Comparison of ENCODE assay signal across 9 cellular contexts in the genomic region with DNA sequence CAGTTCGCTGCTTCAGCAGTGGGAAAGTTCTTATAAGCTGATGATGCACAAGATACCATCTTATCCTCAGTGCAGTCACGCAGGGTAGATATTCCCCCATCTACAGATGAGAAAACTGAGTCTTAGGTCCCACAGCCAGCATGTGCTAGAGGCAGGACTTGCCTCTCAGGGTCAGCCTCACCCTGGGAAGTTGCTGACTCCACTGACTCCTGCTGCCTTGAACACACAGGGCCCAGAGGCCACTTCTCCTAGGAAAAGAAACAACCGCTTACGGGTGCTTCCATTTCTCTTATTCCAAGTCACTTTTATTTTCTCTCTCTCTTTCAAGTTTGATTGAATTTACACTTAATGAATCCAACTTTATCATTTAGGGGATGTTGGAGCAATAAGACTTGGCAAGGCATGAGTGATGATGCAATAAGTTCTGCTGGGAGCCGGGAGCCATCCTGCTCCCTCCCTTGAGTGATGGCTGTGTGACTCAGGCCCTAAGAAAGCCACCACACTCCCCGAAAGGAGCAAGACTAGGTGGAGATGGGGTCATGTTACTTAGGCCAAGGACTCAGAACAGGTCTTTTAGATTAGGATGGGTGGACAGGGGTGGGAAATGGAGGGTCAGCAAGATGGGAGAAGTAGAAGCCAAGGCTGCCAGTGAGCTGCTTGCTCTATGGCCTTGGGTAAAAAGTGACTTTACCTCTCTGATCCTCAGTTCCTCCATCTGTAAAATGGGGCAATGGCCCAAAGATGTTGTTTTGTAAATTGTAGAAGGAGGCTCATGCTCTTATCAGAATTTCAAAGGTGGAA.
A peak's percentile ranks its signal among the peaks of the same experiment; 100 is the strongest.
DNase-seq lines count a peak whose midpoint lies in the region; ATAC-seq and TF ChIP-seq lines count a peak whose summit lies in the region.
"Had no signal": no experiment of that assay in that cellular context is flagged by ENCODE, and none has a peak within 500 bp of the region (broad histone marks: within the 10 kb centered on the region; RNA-seq: fewer than 3 reads in every experiment).

No MANE protein-coding gene starts in this region.

- no TSS peak for BruUV-seq in A673 (replicated peaks; lab: Mats Ljungman, UMichigan)

- no peaks in the 10 kb centered on the region for H3K27me3 ChIP-seq in A673 (replicated peaks; ENCODE audit: insufficient read depth, low read depth, low read length, poor library complexity)
- peaks cover 14% of the 10 kb centered on the region for H3K27me3 ChIP-seq in WERI-Rb-1 (ENCODE audit: insufficient read depth, low read depth, severe bottlenecking)

- CTCF ChIA-PET in A673 (lab: Charles Lee): no interaction called here

- ATAC-seq in left lobe of liver: peak; percentile 62
- no peak for ATAC-seq in HG03378 (IDR thresholded peaks at IDR 0.05; ENCODE audit: unreplicated experiment)

- TF ChIP-seq CTCF in A673 (conservative IDR thresholded peaks at IDR 0.05; ENCODE audit: low read depth, low read length): no peak
- TF ChIP-seq CTCF in choroid plexus epithelial cell (conservative IDR thresholded peaks at IDR 0.05; ENCODE audit: low read depth, low read length): no peak
- no peak for TF ChIP-seq CTCF in WERI-Rb-1 (IDR thresholded peaks at IDR 0.05; ENCODE audit: low read depth, low read length)

- POLR2A ChIA-PET in A673 (lab: Charles Lee; ENCODE audit: low non-redundant PET): interaction anchor here (0.5 kb wide), 1 partner anchor 1128 kb away, joined by 3 read pairs; no protein-coding TSS in a partner anchor

- TF ChIP-seq RAD21 in Ishikawa (IDR thresholded peaks at IDR 0.05; ENCODE audit: low read depth): no peak

- H3K4me1 ChIP-seq in A673 (ENCODE audit: insufficient read depth, low read length, poor library complexity, severe bottlenecking): peaks cover 4% of the 10 kb centered on the region

- H3K9me3 ChIP-seq in A673 (ENCODE audit: low read depth, low read length, poor library complexity, severe bottlenecking) (no peaks in the 10 kb centered on the region), WERI-Rb-1 (ENCODE audit: severe bottlenecking) (no peaks in the 10 kb centered on the region)

- H3K27ac ChIP-seq in A673 (ENCODE audit: low read depth, low read length, poor library complexity, severe bottlenecking) (no peak overlapping the region), WERI-Rb-1 (no peak overlapping the region)
- H3K27ac ChIP-seq: C4-2B had no signal

- intact Hi-C loops in A673 (cut with micrococcal nuclease; ENCODE audit: unreplicated experiment): loop anchor here (5.0 to 10.0 kb wide), 3 partner anchors 69 to 486 kb away; partner anchors contain the start of gene ZNF618

- TF ChIP-seq EP300 in Ishikawa (IDR thresholded peaks at IDR 0.05; ENCODE audit: borderline replicate concordance): no peak

- H3K36me3 ChIP-seq in A673 (ENCODE audit: insufficient read depth, low read length, poor library complexity, severe bottlenecking) (no peaks in the 10 kb centered on the region), WERI-Rb-1 (no peaks in the 10 kb centered on the region)

- DNase-seq in A673 (ENCODE audit: low spot score) (peak; percentile 29), choroid plexus epithelial cell (ENCODE audit: low read depth) (peak; percentile 76), left lobe of liver (ENCODE audit: low spot score) (no peak), NCI-H146 treated with DMSO at 0.1 percent for 48 hours (lab: John Stamatoyannopoulos, UW; ENCODE audit: unreplicated experiment) (no peak), kidney glomerular epithelial cell (lab: John Stamatoyannopoulos, UW) (no peak), WERI-Rb-1 (no peak)

- H3K4me3 ChIP-seq in A673 (ENCODE audit: low read depth, low read length, poor library complexity, severe bottlenecking): no peak overlapping the region
- H3K4me3 ChIP-seq in choroid plexus epithelial cell (ENCODE audit: low read depth, low read length): no peak overlapping the region
- no peak overlapping the region for H3K4me3 ChIP-seq in WERI-Rb-1 (ENCODE audit: low read depth, low read length)

TF ChIP-seq in Ishikawa, 13 proteins besides CTCF, POLR2A, EP300 and RAD21:
- peak; percentile 72 for TF ChIP-seq CEBPB (IDR thresholded peaks at IDR 0.05)
- TF ChIP-seq, protein P1, sequence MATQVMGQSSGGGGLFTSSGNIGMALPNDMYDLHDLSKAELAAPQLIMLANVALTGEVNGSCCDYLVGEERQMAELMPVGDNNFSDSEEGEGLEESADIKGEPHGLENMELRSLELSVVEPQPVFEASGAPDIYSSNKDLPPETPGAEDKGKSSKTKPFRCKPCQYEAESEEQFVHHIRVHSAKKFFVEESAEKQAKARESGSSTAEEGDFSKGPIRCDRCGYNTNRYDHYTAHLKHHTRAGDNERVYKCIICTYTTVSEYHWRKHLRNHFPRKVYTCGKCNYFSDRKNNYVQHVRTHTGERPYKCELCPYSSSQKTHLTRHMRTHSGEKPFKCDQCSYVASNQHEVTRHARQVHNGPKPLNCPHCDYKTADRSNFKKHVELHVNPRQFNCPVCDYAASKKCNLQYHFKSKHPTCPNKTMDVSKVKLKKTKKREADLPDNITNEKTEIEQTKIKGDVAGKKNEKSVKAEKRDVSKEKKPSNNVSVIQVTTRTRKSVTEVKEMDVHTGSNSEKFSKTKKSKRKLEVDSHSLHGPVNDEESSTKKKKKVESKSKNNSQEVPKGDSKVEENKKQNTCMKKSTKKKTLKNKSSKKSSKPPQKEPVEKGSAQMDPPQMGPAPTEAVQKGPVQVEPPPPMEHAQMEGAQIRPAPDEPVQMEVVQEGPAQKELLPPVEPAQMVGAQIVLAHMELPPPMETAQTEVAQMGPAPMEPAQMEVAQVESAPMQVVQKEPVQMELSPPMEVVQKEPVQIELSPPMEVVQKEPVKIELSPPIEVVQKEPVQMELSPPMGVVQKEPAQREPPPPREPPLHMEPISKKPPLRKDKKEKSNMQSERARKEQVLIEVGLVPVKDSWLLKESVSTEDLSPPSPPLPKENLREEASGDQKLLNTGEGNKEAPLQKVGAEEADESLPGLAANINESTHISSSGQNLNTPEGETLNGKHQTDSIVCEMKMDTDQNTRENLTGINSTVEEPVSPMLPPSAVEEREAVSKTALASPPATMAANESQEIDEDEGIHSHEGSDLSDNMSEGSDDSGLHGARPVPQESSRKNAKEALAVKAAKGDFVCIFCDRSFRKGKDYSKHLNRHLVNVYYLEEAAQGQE (IDR thresholded peaks at IDR 0.05; ENCODE audit: low read depth): no peak

Comparison
In these comparisons a context has a peak if more than half of its experiments do, and no peak if none do; other contexts are left out.
1. DNase-seq: peak in A673 (single experiment) and choroid plexus epithelial cell (single experiment); none in left lobe of liver (single experiment), NCI-H146 treated with DMSO at 0.1 percent for 48 hours (single experiment), kidney glomerular epithelial cell (single experiment) and WERI-Rb-1 (single experiment).